Comparison of ENCODE assay signal across 14 cellular contexts in genomic region chr1:21628798-21629393, GRCh38. TPM values are rescaled to one million over a fixed set of nuclear protein-coding genes. Genes with fewer than 3 reads are reported as not detected.
A peak's percentile ranks its signal among the peaks of the same experiment; 100 is the strongest.
DNase-seq lines count a peak whose midpoint lies in the region; ATAC-seq, FAIRE-seq and TF ChIP-seq lines count a peak whose summit lies in the region.
"Had no signal": no experiment of that assay in that cellular context is flagged by ENCODE, and none has a peak within 500 bp of the region (broad histone marks: within the 10 kb centered on the region; RNA-seq: fewer than 3 reads in every experiment).

No MANE protein-coding gene starts in this region.

- TF ChIP-seq EP300 in K562 (IDR thresholded peaks at IDR 0.05; ENCODE audit: low read length) (no peak), SK-N-SH (IDR thresholded peaks at IDR 0.05; ENCODE audit: borderline replicate concordance in 1 of 2, low read depth in 1 of 2, low read length in 1 of 2) (no peak)

- in situ Hi-C loops in K562 (cut with MboI): no loop called here

- H3K9me3 ChIP-seq in right cardiac atrium (ENCODE audit: control insufficient read depth, low read length) (no peaks in the 10 kb centered on the region), PC-9 (ENCODE audit: insufficient read depth, low read depth) (no peaks in the 10 kb centered on the region), K562 (replicated peaks; ENCODE audit: control insufficient read depth, insufficient read depth, low read depth, low read length) (no peaks in the 10 kb centered on the region), upper lobe of right lung (no peaks in the 10 kb centered on the region), SK-N-SH (no peaks in the 10 kb centered on the region)

- H3K27ac ChIP-seq in right cardiac atrium (ENCODE audit: low read length) (no peak overlapping the region), PC-9 (peak overlapping the region; percentile 67), K562 (ENCODE audit: extremely low read depth, low read depth, low read length) (no peak overlapping the region), upper lobe of right lung (no peak overlapping the region), coronary artery (no peak overlapping the region), SK-N-SH (ENCODE audit: low read depth in 2 of 2, low read length in 1 of 2) (no peak overlapping the region)

- H3K4me2 ChIP-seq in PC-9 (peak overlapping the region; percentile 58), K562 (ENCODE audit: insufficient read depth, low read length) (no peak overlapping the region), SK-N-SH (no peak overlapping the region)

- H3K36me3 ChIP-seq in PC-9 (ENCODE audit: low read depth) (no peaks in the 10 kb centered on the region), K562 (ENCODE audit: control insufficient read depth, insufficient read depth, low read length) (peaks cover 21% of the 10 kb centered on the region), upper lobe of right lung (no peaks in the 10 kb centered on the region), SK-N-SH (replicated peaks in 1 of 2; ENCODE audit: control insufficient read depth in 1 of 2, insufficient read depth in 2 of 2, low read length in 1 of 2) (no peaks in the 10 kb centered on the region)

- H3K9me1 ChIP-seq in K562 (ENCODE audit: control insufficient read depth, insufficient read depth, low read length): no peaks in the 10 kb centered on the region

- H2AFZ ChIP-seq in PC-9: no peak overlapping the region
- H2AFZ ChIP-seq in K562 (ENCODE audit: low read depth, low read length): no peak overlapping the region
- no peak overlapping the region for H2AFZ ChIP-seq in SK-N-SH (ENCODE audit: low read depth)

- DNase-seq in right cardiac atrium (peak in 2 of 3 donors; percentile 27 to 32), left cardiac atrium (no peak), PC-9 (peak; percentile 50 to 51), K562 (ENCODE audit: extremely low read depth in 1 of 4, low spot score in 3 of 4) (no peak), upper lobe of right lung (no peak), coronary artery (ENCODE audit: low spot score) (no peak), SK-N-SH (no peak)
- DNase-seq in NK-92 treated with Interleukin-12 subunit alpha and Interleukin-12 subunit beta, amount 100 ng/mL, for 24 hours (lab: John Stamatoyannopoulos, UW): no peak
- DNase-seq: DND-41, NCI-H1105 treated with DMSO at 0.1 percent for 48 hours, NCI-H1930, NCI-H2171, T-helper 17 cell had no signal

- POLR2A ChIA-PET in PC-9 (lab: Charles Lee; ENCODE audit: unreplicated experiment) (no interaction called here), K562 (lab: Yijun Ruan, JAX) (interaction anchor here (0.6 to 4.6 kb wide), 4 partner anchors 10 to 18 kb away, joined by 3 to 23 read pairs (median 3); no protein-coding TSS in a partner anchor), SK-N-SH (lab: Yijun Ruan, JAX) (no interaction called here)

- TF ChIP-seq POLR2A in K562 (conservative IDR thresholded peaks at IDR 0.05): no peak

- BruUV-seq in PC-9 (replicated peaks; lab: Mats Ljungman, UMichigan): no TSS peak
- no TSS peak for BruUV-seq in K562 (replicated peaks; lab: Mats Ljungman, UMichigan)

- WGBS in right cardiac atrium: 58% methylated on average over 7 of the region's 7 CpGs
- 73% methylated on average over 7 of the region's 7 CpGs for WGBS in K562 (ENCODE audit: insufficient coverage, low coverage, missing lambda C conversion rate)
- 58% methylated on average over 2 of the region's 7 CpGs for WGBS in SK-N-SH (ENCODE audit: low lambda C conversion rate)

- ATAC-seq in right cardiac atrium: no peak
- ATAC-seq in left cardiac atrium: no peak
- ATAC-seq in K562: no peak
- peak; percentile 58 for ATAC-seq in upper lobe of right lung
- ATAC-seq: T-helper 17 cell had no signal

- H3K4me3 ChIP-seq in right cardiac atrium (ENCODE audit: low read length): no peak overlapping the region
- H3K4me3 ChIP-seq in PC-9: no peak overlapping the region
- H3K4me3 ChIP-seq in K562: no peak overlapping the region
- no peak overlapping the region for H3K4me3 ChIP-seq in upper lobe of right lung
- H3K4me3 ChIP-seq in coronary artery: no peak overlapping the region
- no peak overlapping the region for H3K4me3 ChIP-seq in SK-N-SH (ENCODE audit: low read depth in 2 of 2, low read length in 1 of 2)

- CTCF ChIA-PET in PC-9 (lab: Charles Lee) (no interaction called here), K562 (lab: Yijun Ruan, JAX; ENCODE audit: low intra/inter-chr PET ratio) (no interaction called here), SK-N-SH (lab: Yijun Ruan, JAX) (interaction anchor here (1.0 to 1.3 kb wide), 2 partner anchors 31 to 55 kb away, joined by 3 to 4 read pairs; no protein-coding TSS in a partner anchor)

- no peaks in the 10 kb centered on the region for H3K27me3 ChIP-seq in right cardiac atrium (ENCODE audit: control insufficient read depth, insufficient read depth)
- H3K27me3 ChIP-seq in PC-9 (ENCODE audit: insufficient read depth, low read depth): no peaks in the 10 kb centered on the region
- no peaks in the 10 kb centered on the region for H3K27me3 ChIP-seq in K562 (ENCODE audit: control insufficient read depth in 2 of 2, insufficient read depth in 2 of 2, low read length in 2 of 2)
- no peaks in the 10 kb centered on the region for H3K27me3 ChIP-seq in upper lobe of right lung
- H3K27me3 ChIP-seq in SK-N-SH (ENCODE audit: insufficient read depth): no peaks in the 10 kb centered on the region

- no peaks in the 10 kb centered on the region for H3K4me1 ChIP-seq in right cardiac atrium (ENCODE audit: control insufficient read depth, insufficient read depth, low read length)
- peaks cover 81% of the 10 kb centered on the region for H3K4me1 ChIP-seq in PC-9 (replicated peaks; ENCODE audit: insufficient read depth)
- H3K4me1 ChIP-seq in K562 (replicated peaks in 1 of 2; ENCODE audit: control insufficient read depth in 2 of 2, insufficient read depth in 2 of 2, low read length in 2 of 2): peaks cover 45 to 51% of the 10 kb centered on the region in 2 experiments
- H3K4me1 ChIP-seq in upper lobe of right lung: peaks cover 3% of the 10 kb centered on the region
- peaks cover 0 to 49% of the 10 kb centered on the region in 2 experiments; a peak in 2 of 4 replicates for H3K4me1 ChIP-seq in SK-N-SH (ENCODE audit: control insufficient read depth in 1 of 2, insufficient read depth in 2 of 2, low read depth in 1 of 2, low read length in 1 of 2)

- TF ChIP-seq RAD21 in K562 (CRISPR knock-in tag; conservative IDR thresholded peaks at IDR 0.05 in 1 of 2, IDR thresholded peaks at IDR 0.05 in 1 of 2) (no peak), SK-N-SH (IDR thresholded peaks at IDR 0.05; ENCODE audit: low read length) (no peak)

- H3K9me2 ChIP-seq in PC-9 (ENCODE audit: insufficient read depth) (no peaks in the 10 kb centered on the region), SK-N-SH (no peaks in the 10 kb centered on the region)

- FAIRE-seq in K562 (lab: Jason Lieb, UNC): no peak

- H3K79me2 ChIP-seq in PC-9 (ENCODE audit: low read depth): no peaks in the 10 kb centered on the region
- H3K79me2 ChIP-seq in K562 (ENCODE audit: control insufficient read depth, insufficient read depth, low read length): peaks cover 17% of the 10 kb centered on the region; the same call in 2 of the 3 replicates
- H3K79me2 ChIP-seq in SK-N-SH (ENCODE audit: insufficient read depth): no peaks in the 10 kb centered on the region

- TF ChIP-seq CTCF in PC-9 (conservative IDR thresholded peaks at IDR 0.05) (no peak), K562 (IDR thresholded peaks at IDR 0.05 in 2 of 3, conservative IDR thresholded peaks at IDR 0.05 in 1 of 3; ENCODE audit: insufficient read depth in 2 of 3, low read depth in 1 of 3, low read length in 3 of 3) (no peak), upper lobe of right lung (IDR thresholded peaks at IDR 0.05) (no peak), coronary artery (IDR thresholded peaks at IDR 0.05) (no peak), SK-N-SH (IDR thresholded peaks at IDR 0.05) (no peak)

- no peaks in the 10 kb centered on the region for H4K20me1 ChIP-seq in PC-9 (ENCODE audit: insufficient read depth)
- H4K20me1 ChIP-seq in K562 (replicated peaks; ENCODE audit: control insufficient read depth, insufficient read depth, low read length): no peaks in the 10 kb centered on the region
- no peaks in the 10 kb centered on the region for H4K20me1 ChIP-seq in SK-N-SH (ENCODE audit: insufficient read depth)

- H3K9ac ChIP-seq in K562 (ENCODE audit: insufficient read depth in 1 of 2, low read depth in 2 of 2, low read length in 2 of 2): peak overlapping the region in 1 of 2 experiments; percentile 69; a peak in 2 of 4 replicates
- no peak overlapping the region for H3K9ac ChIP-seq in SK-N-SH

- peaks cover 49% of the 10 kb centered on the region for H3F3A ChIP-seq in PC-9 (ENCODE audit: insufficient read depth, low read depth)
- no peaks in the 10 kb centered on the region for H3F3A ChIP-seq in SK-N-SH (replicated peaks; ENCODE audit: insufficient read depth)

- intact Hi-C loops in right cardiac atrium (cut with DNase I) (no loop called here), left cardiac atrium (cut with DNase I) (no loop called here), PC-9 (cut with micrococcal nuclease; ENCODE audit: unreplicated experiment) (loop anchor here (5.0 kb wide), 1 partner anchor 37 kb away; no protein-coding TSS in a partner anchor), K562 (cut with micrococcal nuclease) (no loop called here), upper lobe of right lung (cut with DNase I) (no loop called here)

RNA-seq across cellular contexts. Expression of gene RAP1GAP, which starts 40.3 kb away (rescaled TPM):
- 10 to 100 TPM; 15.3 to 18.7 (median 16.4) TPM for total RNA-seq in right cardiac atrium
- 18.4 TPM for polyA plus RNA-seq in right cardiac atrium
- total RNA-seq in left cardiac atrium: 10 to 100 TPM; 10.5 to 16.4 TPM
- total RNA-seq in PC-9 (2021): 22.7 and 30.2 TPM in 2 replicates
- 41.9 and 97.0 TPM in 2 replicates for total RNA-seq in K562 (2011; cell fraction: chromatin; rRNA removed; ENCODE audit: low replicate concordance)
- 41.8 and 44.9 TPM in 2 replicates for total RNA-seq in K562 (2011; cell fraction: nucleolus; rRNA removed)
- 34.0 and 35.7 TPM in 2 replicates for total RNA-seq in K562 (2011; cell fraction: nucleoplasm; rRNA removed)
- 19.2 and 28.0 TPM in 2 replicates for total RNA-seq in K562 (2014; rRNA removed)
- total RNA-seq in K562 (2014; rRNA removed; fragmentation: Illumina TruSeq; extraction: Trizol): 7.0 and 7.3 TPM in 2 replicates
- 9.5 and 9.7 TPM in 2 replicates for total RNA-seq in K562 (2015; rRNA removed; fragmentation: Illumina TruSeq; extraction: Trizol)
- total RNA-seq in K562 (2021): 30.2 and 31.0 TPM in 2 replicates
- 30.2 and 36.0 TPM in 2 replicates for polyA plus RNA-seq in K562 (2011; rRNA removed)
- polyA plus RNA-seq in K562 (2011; cell fraction: cytosol; rRNA removed): 27.3 and 36.3 TPM in 2 replicates
- polyA plus RNA-seq in K562 (2011; cell fraction: nucleus; rRNA removed): 68.0 and 110 TPM in 2 replicates
- polyA plus RNA-seq in K562 (2012): 23.3 and 41.5 TPM in 2 replicates
- 23.5 and 26.5 TPM in 2 replicates for polyA plus RNA-seq in K562 (2014; fragmentation: Illumina TruSeq; extraction: Trizol)
- under 1 TPM; 0.29 to 0.51 TPM for polyA plus RNA-seq in K562 (2014; fragmentation: Nextera tagmentation; extraction: Ambion mirVana)
- polyA plus RNA-seq in K562 (2014; rRNA removed): 21.7 and 22.3 TPM in 2 replicates
- polyA minus RNA-seq in K562 (2011; rRNA and poly(A)+ RNA removed): 25.4 and 27.5 TPM in 2 replicates
- 22.4 and 26.1 TPM in 2 replicates for polyA minus RNA-seq in K562 (2011; cell fraction: cytosol; rRNA and poly(A)+ RNA removed)
- 26.9 and 27.0 TPM in 2 replicates for polyA minus RNA-seq in K562 (2011; cell fraction: nucleus; rRNA and poly(A)+ RNA removed)
- total RNA-seq in upper lobe of right lung: 62.4 TPM
- 0.78 and 0.99 TPM in 2 replicates for polyA plus RNA-seq in SK-N-SH (2012; rRNA removed)
- polyA plus RNA-seq in SK-N-SH (2012; cell fraction: cytosol; rRNA removed): 0.53 and 0.84 TPM in 2 replicates
- polyA plus RNA-seq in SK-N-SH (2012; cell fraction: nucleus; rRNA removed): 0.89 and 1.3 TPM in 2 replicates
- polyA plus RNA-seq: CD14-positive monocyte had no signal

Comparison
In these comparisons a context has a peak if more than half of its experiments do, and no peak if none do; other contexts are left out.
1. DNase-seq: peak in right cardiac atrium (2 of 3) and PC-9 (2 of 2); none in left cardiac atrium (single experiment), K562 (0 of 4), upper lobe of right lung (single experiment), coronary artery (single experiment), SK-N-SH (single experiment) and NK-92 treated with Interleukin-12 subunit alpha and Interleukin-12 subunit beta, amount 100 ng/mL, for 24 hours (single experiment).